ENCODE assay signal across 14 cellular contexts in the genomic region with DNA sequence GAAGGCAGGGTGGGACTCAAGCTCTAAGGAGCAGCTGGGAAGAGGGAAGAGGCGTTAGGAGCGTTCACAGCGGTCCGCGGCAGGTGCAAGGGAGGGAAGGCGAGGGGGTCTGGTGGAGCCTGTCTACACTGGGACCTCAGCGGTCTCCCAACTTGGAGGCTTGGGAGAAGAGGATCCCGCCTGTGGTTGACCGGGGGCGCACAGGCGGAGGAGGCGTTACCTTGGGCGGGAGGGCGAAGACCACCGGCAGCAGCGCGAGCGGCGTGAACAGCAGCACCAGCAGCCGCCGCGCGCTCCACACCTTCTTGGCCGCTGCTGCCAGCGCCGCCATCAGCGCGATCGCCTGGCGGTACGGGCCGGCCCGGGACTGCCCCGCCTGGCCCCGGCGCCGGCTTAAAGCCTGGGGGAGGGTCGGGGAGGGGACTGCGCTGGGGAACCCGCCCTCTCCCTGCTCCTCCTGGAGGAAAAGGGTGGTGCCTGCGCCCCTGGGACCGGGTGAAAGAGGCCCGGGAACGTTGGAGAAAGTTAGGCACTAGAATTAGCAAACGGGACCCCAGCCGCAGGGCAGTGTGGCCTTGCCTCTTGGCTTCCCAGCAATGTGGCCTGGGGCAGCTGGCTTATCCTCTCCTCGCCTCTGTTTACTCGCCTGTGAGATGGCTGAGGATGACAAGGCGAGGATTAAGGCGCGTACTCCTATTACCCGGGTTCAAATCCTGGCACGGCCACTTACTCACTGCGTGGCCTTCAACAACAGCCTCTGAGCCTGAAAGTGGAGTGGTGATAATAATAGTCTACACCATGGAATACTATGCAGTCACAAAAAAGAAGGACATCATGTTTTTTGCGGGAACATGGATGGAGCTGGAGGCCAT. TPM values are rescaled to one million over a fixed set of nuclear protein-coding genes. Genes with fewer than 3 reads are reported as not detected.
DNase-seq lines count a peak whose midpoint lies in the region; ATAC-seq, FAIRE-seq and TF ChIP-seq lines count a peak whose summit lies in the region.
"Had no signal": no experiment of that assay in that cellular context is flagged by ENCODE, and none has a peak within 500 bp of the region (broad histone marks: within the 10 kb centered on the region; RNA-seq: fewer than 3 reads in every experiment).

SLC13A3 (minus strand) TSS at position 369 of the 872 bp plus-strand sequence; CDS start at position 331, 38 bp downstream.

- no peak within 1 kb of the TSS for H2BK5ac ChIP-seq in H9 (ENCODE audit: insufficient read length, low read length)

- H2AFZ ChIP-seq in H9 (ENCODE audit: low read length) (no peak within 1 kb of the TSS), astrocyte (ENCODE audit: low read depth, low read length) (no peak within 1 kb of the TSS)

- no peak within 1 kb of the TSS for H3K4me3 ChIP-seq in astrocyte (ENCODE audit: insufficient read depth, low read depth, low read length)
- H3K4me3 ChIP-seq in iPS-18a (ENCODE audit: low read length), result peak within 1 kb of the TSS; percentile 38
- H3K4me3 ChIP-seq: skin epidermis had no signal

- H3K4me2 ChIP-seq in H9 (ENCODE audit: insufficient read depth, insufficient read length, low read length) (peak within 1 kb of the TSS; percentile 10), astrocyte (ENCODE audit: low read length) (peak within 1 kb of the TSS; percentile 41)

- H3K56ac ChIP-seq in H9 (ENCODE audit: insufficient read length, low read depth, low read length), result no peak within 1 kb of the TSS

- peak; percentile 62 for DNase-seq in H9
- DNase-seq in astrocyte (ENCODE audit: low read depth), result no peak
- DNase-seq in pons (ENCODE audit: low spot score), result peak; percentile 63
- no peak for DNase-seq in natural killer cell
- no peak for DNase-seq in stimulated activated CD4-positive, alpha-beta T cell treated with anti-CD3 and anti-CD28 coated beads, Interleukin-1b, Interleukin-23, amount 100 ng/mL, for 48 hours
- no peak for DNase-seq in hepatic stellate cell (ENCODE audit: low spot score)
- DNase-seq: activated T-cell treated with anti-CD3 and anti-CD28 coated beads, Interleukin-2, amount 50 U/mL, for 1 hour; NCI-H524 treated with DMSO at 0.1 percent for 48 hours had no signal

- H3K14ac ChIP-seq in H9 (ENCODE audit: insufficient read depth, low read length), result no peak within 1 kb of the TSS

- H3K4me3 Mint-ChIP-seq in H9 (peak within 1 kb of the TSS; percentile 68 to 75), astrocyte (ENCODE audit: unreplicated experiment) (peak within 1 kb of the TSS; percentile 43), natural killer cell (no peak within 1 kb of the TSS)
- H3K4me3 Mint-ChIP-seq: dendritic cell treated with granulocyte-macrophage colony-stimulating factor and Interleukin-4, amounts not matched to agents 40 ng/mL and 50 ng/mL, for 4 days; T-helper 2 cell treated with Interferon-gamma antibody and Interleukin-4, amounts not matched to agents 5 μg/mL and 100 μg/mL, for 36 hours had no signal

- H2BK12ac ChIP-seq in H9 (ENCODE audit: insufficient read length, low read depth, low read length), result no peak within 1 kb of the TSS

- peaks cover 0 to 2% of the 10 kb centered on the region in 2 experiments; a peak in 1 of 5 replicates for H3K9me3 Mint-ChIP-seq in H9
- H3K9me3 Mint-ChIP-seq in astrocyte (ENCODE audit: unreplicated experiment), result peaks cover 2% of the 10 kb centered on the region
- no peaks in the 10 kb centered on the region for H3K9me3 Mint-ChIP-seq in natural killer cell
- H3K9me3 Mint-ChIP-seq: dendritic cell treated with granulocyte-macrophage colony-stimulating factor and Interleukin-4, amounts not matched to agents 40 ng/mL and 50 ng/mL, for 4 days; T-helper 2 cell treated with Interferon-gamma antibody and Interleukin-4, amounts not matched to agents 5 μg/mL and 100 μg/mL, for 36 hours had no signal

- H2BK120ac ChIP-seq in H9 (ENCODE audit: low read depth, low read length, poor library complexity, severe bottlenecking), result no peak within 1 kb of the TSS

- H3K27ac ChIP-seq in H9 (ENCODE audit: insufficient read length, low read depth, low read length) (no peak within 1 kb of the TSS), astrocyte (ENCODE audit: low read depth, low read length) (no peak within 1 kb of the TSS), iPS-18a (ENCODE audit: low read length) (no peak within 1 kb of the TSS)
- H3K27ac ChIP-seq: skin epidermis had no signal

- H4K20me1 ChIP-seq in H9 (ENCODE audit: control insufficient read depth, insufficient read depth, insufficient read length) (peaks cover 2% of the 10 kb centered on the region), astrocyte (ENCODE audit: insufficient read depth, low read length) (no peaks in the 10 kb centered on the region)

- FAIRE-seq in astrocyte (lab: Jason Lieb, UNC), result no peak
- FAIRE-seq: keratinocyte had no signal

- no peaks in the 10 kb centered on the region for H3K23me2 ChIP-seq in H9 (ENCODE audit: insufficient read length, low read depth, low read length, poor library complexity, severe bottlenecking)

- no CpG with 5 or more reads among the region's 55 CpGs for WGBS in H9 (ENCODE audit: extremely low coverage, insufficient read length, low lambda C conversion rate)

- no peak within 1 kb of the TSS for H4K8ac ChIP-seq in H9 (replicated peaks; ENCODE audit: insufficient read length, low read depth, low read length)

- H4K5ac ChIP-seq in H9 (ENCODE audit: insufficient read length, low read depth, low read length), result no peak within 1 kb of the TSS

- no peak for ATAC-seq in natural killer cell
- no peak for ATAC-seq in GM18858 (IDR thresholded peaks at IDR 0.05; ENCODE audit: unreplicated experiment)

- H3K4ac ChIP-seq in H9 (ENCODE audit: low read depth, low read length), result no peak within 1 kb of the TSS

- H3K79me2 ChIP-seq in H9 (ENCODE audit: insufficient read depth, low read length), result no peaks in the 10 kb centered on the region
- H3K79me2 ChIP-seq in astrocyte (ENCODE audit: insufficient read depth, low read length), result no peaks in the 10 kb centered on the region

- no peak within 1 kb of the TSS for H3K23ac ChIP-seq in H9 (ENCODE audit: insufficient read length, low read depth, low read length)

- intact Hi-C loops in natural killer cell (cut with micrococcal nuclease), result no loop called here

- H3K27me3 ChIP-seq in H9 (ENCODE audit: insufficient read depth, low read length) (no peaks in the 10 kb centered on the region; the same call in 1 of the 2 replicates), astrocyte (ENCODE audit: insufficient read depth, low read length) (peaks cover 17% of the 10 kb centered on the region), iPS-18a (ENCODE audit: control insufficient read depth, insufficient read depth, low read length) (peaks cover 25% of the 10 kb centered on the region)

- H3K36me3 Mint-ChIP-seq in H9 (ENCODE audit: insufficient read depth in 1 of 3, low read depth in 3 of 3) (peaks cover 0 to 2% (median 0%) of the 10 kb centered on the region in 3 experiments; a peak in 3 of 7 replicates), astrocyte (ENCODE audit: low read depth, unreplicated experiment) (no peaks in the 10 kb centered on the region), natural killer cell (peaks cover 8% of the 10 kb centered on the region)

- H2BK15ac ChIP-seq in H9 (ENCODE audit: low read depth, low read length), result no peak within 1 kb of the TSS

- no peak within 1 kb of the TSS for H3K9ac ChIP-seq in H9 (ENCODE audit: extremely low read depth, insufficient read length, low read length)
- no peak within 1 kb of the TSS for H3K9ac ChIP-seq in astrocyte (ENCODE audit: low read length)
- H3K9ac ChIP-seq in iPS-18a (ENCODE audit: low read length), result no peak within 1 kb of the TSS

- no peak within 1 kb of the TSS for H2BK20ac ChIP-seq in H9 (ENCODE audit: low read depth, low read length, poor library complexity, severe bottlenecking)

- peak; percentile 46; the same call in 2 of the 3 replicates for TF ChIP-seq CTCF in H9 (conservative IDR thresholded peaks at IDR 0.05)
- TF ChIP-seq CTCF in astrocyte (IDR thresholded peaks at IDR 0.05; ENCODE audit: insufficient read depth, low read depth, low read length), result no peak
- no peak for TF ChIP-seq CTCF in natural killer cell (IDR thresholded peaks at IDR 0.05)

- no peak within 1 kb of the TSS for H3T11ph ChIP-seq in H9 (ENCODE audit: low read length)

- H3K36me3 ChIP-seq in astrocyte (ENCODE audit: insufficient read depth, low read length), result no peaks in the 10 kb centered on the region
- no peaks in the 10 kb centered on the region for H3K36me3 ChIP-seq in iPS-18a (ENCODE audit: control insufficient read depth, low read depth, low read length)

- H3K9me3 ChIP-seq in H9 (ENCODE audit: control insufficient read depth, low read depth, low read length) (no peaks in the 10 kb centered on the region), astrocyte (ENCODE audit: insufficient read depth, low read depth, low read length) (no peaks in the 10 kb centered on the region), iPS-18a (ENCODE audit: control insufficient read depth, low read depth, low read length) (no peaks in the 10 kb centered on the region)

- H3K27ac Mint-ChIP-seq in H9 (no peak within 1 kb of the TSS), astrocyte (ENCODE audit: unreplicated experiment) (no peak within 1 kb of the TSS), natural killer cell (no peak within 1 kb of the TSS)
- H3K27ac Mint-ChIP-seq: dendritic cell treated with granulocyte-macrophage colony-stimulating factor and Interleukin-4, amounts not matched to agents 40 ng/mL and 50 ng/mL, for 4 days; T-helper 2 cell treated with Interferon-gamma antibody and Interleukin-4, amounts not matched to agents 5 μg/mL and 100 μg/mL, for 36 hours had no signal

- no peaks in the 10 kb centered on the region for H3K79me1 ChIP-seq in H9 (ENCODE audit: insufficient read depth, low read depth, low read length, poor library complexity, severe bottlenecking)

- H4K91ac ChIP-seq in H9 (ENCODE audit: insufficient read length, low read depth, low read length), result no peak within 1 kb of the TSS

- H3K4me1 ChIP-seq in H9 (ENCODE audit: insufficient read depth, low read length), result no peaks in the 10 kb centered on the region
- no peaks in the 10 kb centered on the region for H3K4me1 ChIP-seq in astrocyte (ENCODE audit: insufficient read depth, low read length)
- no peaks in the 10 kb centered on the region for H3K4me1 ChIP-seq in iPS-18a (ENCODE audit: control insufficient read depth, low read depth, low read length)

- H3K18ac ChIP-seq in H9 (ENCODE audit: insufficient read length, low read depth, low read length), result no peak within 1 kb of the TSS

- peaks cover 45% of the 10 kb centered on the region for H3K27me3 Mint-ChIP-seq in H9 (ENCODE audit: low read depth)
- H3K27me3 Mint-ChIP-seq in astrocyte (ENCODE audit: low read depth, unreplicated experiment), result peaks cover 25% of the 10 kb centered on the region
- H3K27me3 Mint-ChIP-seq in natural killer cell (ENCODE audit: low read depth in 2 of 2), result peaks cover 33 to 47% of the 10 kb centered on the region in 2 donors

- H3K4me1 Mint-ChIP-seq in H9, result peaks cover 22 to 34% of the 10 kb centered on the region in 2 experiments
- H3K4me1 Mint-ChIP-seq in astrocyte (ENCODE audit: low read depth, unreplicated experiment), result peaks cover 7% of the 10 kb centered on the region
- H3K4me1 Mint-ChIP-seq in natural killer cell, result peaks cover 0 to 5% of the 10 kb centered on the region in 2 donors

- no peak within 1 kb of the TSS for H2AK5ac ChIP-seq in H9 (ENCODE audit: insufficient read length, low read length)

RNA-seq across cellular contexts. Expression of gene SLC13A3, which starts in this region (rescaled TPM):
- total RNA-seq in H9 (2021) (15.2 and 17.5 TPM in 2 replicates), astrocyte (0.50 and 0.66 TPM in 2 replicates), natural killer cell (under 1 TPM in 2 of 3 donors, not detected in 1; 0.63 TPM)

Comparison
In these comparisons a context has a peak if more than half of its experiments do, and no peak if none do; other contexts are left out.
1. DNase-seq: peak in H9 (single experiment) and pons (single experiment); none in astrocyte (single experiment), natural killer cell (single experiment), stimulated activated CD4-positive, alpha-beta T cell treated with anti-CD3 and anti-CD28 coated beads, Interleukin-1b, Interleukin-23, amount 100 ng/mL, for 48 hours (single experiment) and hepatic stellate cell (single experiment).